In genomic region chr3:69282191-69282590, GRCh38 we compare ENCODE assay signal across 10 cellular contexts.
A peak's percentile ranks its signal among the peaks of the same experiment; 100 is the strongest.
DNase-seq lines count a peak whose midpoint lies in the region; ATAC-seq lines count a peak whose summit lies in the region.
"Had no signal": no experiment of that assay in that cellular context is flagged by ENCODE, and none has a peak within 500 bp of the region (broad histone marks: within the 10 kb centered on the region; RNA-seq: fewer than 3 reads in every experiment).

No MANE protein-coding gene starts in this region.

- CTCF ChIA-PET in activated CD4-positive, alpha-beta memory T cell treated with anti-CD3 and anti-CD28 coated beads, Interleukin-2, amount 10 ng/mL, durations not matched to agents 7 days and 5 days (lab: Charles Lee): interaction anchor here (1.2 to 1.6 kb wide), 4 partner anchors 9 to 107 kb away, joined by 3 to 4 read pairs (median 4); no protein-coding TSS in a partner anchor

- H3K36me3 ChIP-seq in effector memory CD4-positive, alpha-beta T cell (ENCODE audit: control insufficient read depth, insufficient read depth, low read length): no peaks in the 10 kb centered on the region

- POLR2A ChIA-PET in activated CD4-positive, alpha-beta memory T cell treated with anti-CD3 and anti-CD28 coated beads, Interleukin-2, amount 10 ng/mL, durations not matched to agents 7 days and 5 days (lab: Charles Lee): interaction anchor here (0.9 to 1.2 kb wide), 3 partner anchors 10 to 39 kb away, joined by 3 to 4 read pairs (median 3); no protein-coding TSS in a partner anchor

- no peaks in the 10 kb centered on the region for H3K9me3 ChIP-seq in effector memory CD4-positive, alpha-beta T cell (ENCODE audit: control insufficient read depth, low read length)

- H3K4me1 ChIP-seq in effector memory CD4-positive, alpha-beta T cell (ENCODE audit: control insufficient read depth, insufficient read depth, low read length, poor library complexity, severe bottlenecking): no peaks in the 10 kb centered on the region

- H3K9me3 Mint-ChIP-seq in activated CD4-positive, alpha-beta memory T cell treated with anti-CD3 and anti-CD28 coated beads, Interleukin-2, amount 10 ng/mL, durations not matched to agents 7 days and 5 days: no peaks in the 10 kb centered on the region
- H3K9me3 Mint-ChIP-seq in effector memory CD8-positive, alpha-beta T cell: no peaks in the 10 kb centered on the region

- H3K36me3 Mint-ChIP-seq in activated CD4-positive, alpha-beta memory T cell treated with anti-CD3 and anti-CD28 coated beads, Interleukin-2, amount 10 ng/mL, durations not matched to agents 7 days and 5 days (ENCODE audit: low read depth): no peaks in the 10 kb centered on the region
- no peaks in the 10 kb centered on the region for H3K36me3 Mint-ChIP-seq in effector memory CD8-positive, alpha-beta T cell (ENCODE audit: insufficient read depth)

- no peak overlapping the region for H3K4me3 Mint-ChIP-seq in activated CD4-positive, alpha-beta memory T cell treated with anti-CD3 and anti-CD28 coated beads, Interleukin-2, amount 10 ng/mL, durations not matched to agents 7 days and 5 days
- H3K4me3 Mint-ChIP-seq in effector memory CD8-positive, alpha-beta T cell: peak overlapping the region; percentile 7 to 20

- no peaks in the 10 kb centered on the region for H3K27me3 ChIP-seq in effector memory CD4-positive, alpha-beta T cell (replicated peaks; ENCODE audit: control insufficient read depth, insufficient read depth, low read length, poor library complexity, severe bottlenecking)

- H3K4me1 Mint-ChIP-seq in activated CD4-positive, alpha-beta memory T cell treated with anti-CD3 and anti-CD28 coated beads, Interleukin-2, amount 10 ng/mL, durations not matched to agents 7 days and 5 days: peaks cover 9% of the 10 kb centered on the region
- H3K4me1 Mint-ChIP-seq in effector memory CD8-positive, alpha-beta T cell (ENCODE audit: low read depth in 2 of 2): peaks cover 5 to 8% of the 10 kb centered on the region in 2 donors

- peak; percentile 44 for DNase-seq in activated CD4-positive, alpha-beta memory T cell treated with anti-CD3 and anti-CD28 coated beads, Interleukin-2, amount 10 ng/mL, durations not matched to agents 7 days and 5 days
- DNase-seq in effector memory CD8-positive, alpha-beta T cell: peak; percentile 49 to 56 (median 50)
- peak; percentile 81 for DNase-seq in stimulated activated CD4-positive, alpha-beta T cell treated with anti-CD3 and anti-CD28 coated beads, Interleukin-4, amount 100 ng/mL, for 24 hours
- no peak for DNase-seq in effector memory CD4-positive, alpha-beta T cell
- DNase-seq in HK-2 (ENCODE audit: unreplicated experiment) (no peak), NCI-H2227 treated with DMSO at 0.1 percent for 48 hours (lab: John Stamatoyannopoulos, UW) (no peak)
- DNase-seq: DMS53 had no signal

- H3K27me3 Mint-ChIP-seq in activated CD4-positive, alpha-beta memory T cell treated with anti-CD3 and anti-CD28 coated beads, Interleukin-2, amount 10 ng/mL, durations not matched to agents 7 days and 5 days: no peaks in the 10 kb centered on the region
- no peaks in the 10 kb centered on the region for H3K27me3 Mint-ChIP-seq in effector memory CD8-positive, alpha-beta T cell

- ATAC-seq in GM18498 (IDR thresholded peaks at IDR 0.05; ENCODE audit: unreplicated experiment): peak; percentile 86
- ATAC-seq in effector memory CD8-positive, alpha-beta T cell (replicated peaks): peak; percentile 99
- ATAC-seq in HG03108 (IDR thresholded peaks at IDR 0.05; ENCODE audit: unreplicated experiment): no peak

- no peak overlapping the region for H3K27ac ChIP-seq in effector memory CD4-positive, alpha-beta T cell (ENCODE audit: insufficient read depth, low read length, poor library complexity, severe bottlenecking)

- no peak overlapping the region for H3K4me3 ChIP-seq in effector memory CD4-positive, alpha-beta T cell (ENCODE audit: insufficient read depth, low read depth, low read length, poor library complexity, severe bottlenecking)
- H3K4me3 ChIP-seq: lung had no signal

- H3K27ac Mint-ChIP-seq in activated CD4-positive, alpha-beta memory T cell treated with anti-CD3 and anti-CD28 coated beads, Interleukin-2, amount 10 ng/mL, durations not matched to agents 7 days and 5 days: peak overlapping the region; percentile 36
- peak overlapping the region in 1 of 2 donors; percentile 13 for H3K27ac Mint-ChIP-seq in effector memory CD8-positive, alpha-beta T cell

Comparison
In these comparisons a context has a peak if more than half of its experiments do, and no peak if none do; other contexts are left out.
1. DNase-seq: peak in activated CD4-positive, alpha-beta memory T cell treated with anti-CD3 and anti-CD28 coated beads, Interleukin-2, amount 10 ng/mL, durations not matched to agents 7 days and 5 days (single experiment), effector memory CD8-positive, alpha-beta T cell (3 of 3) and stimulated activated CD4-positive, alpha-beta T cell treated with anti-CD3 and anti-CD28 coated beads, Interleukin-4, amount 100 ng/mL, for 24 hours (single experiment); none in effector memory CD4-positive, alpha-beta T cell (0 of 3), HK-2 (single experiment) and NCI-H2227 treated with DMSO at 0.1 percent for 48 hours (single experiment).